In the genomic region with DNA sequence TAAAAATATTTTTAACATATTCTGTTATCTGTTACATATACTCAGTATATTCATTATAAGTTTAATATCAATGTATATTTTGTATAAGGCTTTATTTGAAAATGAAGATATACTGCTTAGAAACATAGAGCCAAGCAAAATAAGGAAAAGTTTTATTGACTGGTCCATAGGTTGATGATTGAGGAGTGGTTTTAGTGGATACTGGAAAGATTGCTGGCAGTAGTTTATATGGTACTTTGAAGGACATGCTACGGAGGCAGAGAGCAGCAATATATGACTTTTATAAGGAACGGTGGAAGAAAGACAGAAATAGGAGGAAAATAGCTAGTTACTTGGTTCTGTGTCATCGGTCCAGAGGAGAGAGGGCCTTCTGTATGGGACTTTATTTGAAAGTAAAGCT, we compare ENCODE assay signal across 21 cellular contexts.
DNase-seq lines count a peak whose midpoint lies in the region; ATAC-seq and TF ChIP-seq lines count a peak whose summit lies in the region.
"Had no signal": no experiment of that assay in that cellular context is flagged by ENCODE, and none has a peak within 500 bp of the region (broad histone marks: within the 10 kb centered on the region; RNA-seq: fewer than 3 reads in every experiment).

No MANE protein-coding gene starts in this region.

- H3K27ac Mint-ChIP-seq in activated T-cell treated with anti-CD3 and anti-CD28 coated beads, Interleukin-2, amount 50 U/mL, for 72 hours = peak overlapping the region; percentile 58
- H3K27ac Mint-ChIP-seq in activated T-cell treated with anti-CD3 and anti-CD28 coated beads, Interleukin-2, amount 50 U/mL, for 24 hours = no peak overlapping the region
- H3K27ac Mint-ChIP-seq in MCF 10A (ENCODE audit: low read depth, unreplicated experiment) = peak overlapping the region; percentile 16
- peak overlapping the region; percentile 8 for H3K27ac Mint-ChIP-seq in memory B cell
- peak overlapping the region; percentile 44 for H3K27ac Mint-ChIP-seq in stimulated activated memory B cell treated with anti-CD40 and anti-IgM and Interleukin-4, amounts not matched to agents 10 μg/mL and 1 μg/mL and 100 μg/mL, for 72 hours
- H3K27ac Mint-ChIP-seq: B cell; CD4-positive, alpha-beta T cell; CD8-positive, alpha-beta T cell had no signal

- no peak overlapping the region for H3K4me3 ChIP-seq in breast epithelium
- H3K4me3 ChIP-seq: A549; BLaER1 treated with 17β-estradiol and CSF1 and Interleukin-3, amounts not matched to agents 10 nM and 100 nM; GM12878 had no signal

- no peaks in the 10 kb centered on the region for H3K9me3 Mint-ChIP-seq in activated T-cell treated with anti-CD3 and anti-CD28 coated beads, Interleukin-2, amount 50 U/mL, for 72 hours
- no peaks in the 10 kb centered on the region for H3K9me3 Mint-ChIP-seq in activated T-cell treated with anti-CD3 and anti-CD28 coated beads, Interleukin-2, amount 50 U/mL, for 24 hours
- no peaks in the 10 kb centered on the region for H3K9me3 Mint-ChIP-seq in MCF 10A (ENCODE audit: unreplicated experiment)
- H3K9me3 Mint-ChIP-seq in memory B cell = no peaks in the 10 kb centered on the region
- H3K9me3 Mint-ChIP-seq in stimulated activated memory B cell treated with anti-CD40 and anti-IgM and Interleukin-4, amounts not matched to agents 10 μg/mL and 1 μg/mL and 100 μg/mL, for 72 hours = no peaks in the 10 kb centered on the region
- H3K9me3 Mint-ChIP-seq: CD4-positive, alpha-beta T cell; CD8-positive, alpha-beta T cell had no signal

- H3K4me1 Mint-ChIP-seq in activated T-cell treated with anti-CD3 and anti-CD28 coated beads, Interleukin-2, amount 50 U/mL, for 72 hours (ENCODE audit: low read depth) = no peaks in the 10 kb centered on the region
- H3K4me1 Mint-ChIP-seq in activated T-cell treated with anti-CD3 and anti-CD28 coated beads, Interleukin-2, amount 50 U/mL, for 24 hours (ENCODE audit: low read depth) = peaks cover 2% of the 10 kb centered on the region
- H3K4me1 Mint-ChIP-seq in MCF 10A (ENCODE audit: insufficient read depth, unreplicated experiment) (no peaks in the 10 kb centered on the region), memory B cell (peaks cover 11% of the 10 kb centered on the region)
- H3K4me1 Mint-ChIP-seq in stimulated activated memory B cell treated with anti-CD40 and anti-IgM and Interleukin-4, amounts not matched to agents 10 μg/mL and 1 μg/mL and 100 μg/mL, for 72 hours = peaks cover 14% of the 10 kb centered on the region

- intact Hi-C loops in MCF 10A (cut with micrococcal nuclease) = no loop called here
- intact Hi-C loops in breast epithelium (cut with DNase I; ENCODE audit: low total_unique reads) = no loop called here

- BruUV-seq in MCF 10A (replicated peaks; lab: Mats Ljungman, UMichigan) = no TSS peak

- no peak for ATAC-seq in activated T-cell treated with anti-CD3 and anti-CD28 coated beads, Interleukin-2, amount 50 U/mL, for 72 hours (replicated peaks in 1 of 2)
- no peak for ATAC-seq in memory B cell (ENCODE audit: low read depth)
- no peak for ATAC-seq in stimulated activated memory B cell treated with anti-CD40 and anti-IgM and Interleukin-4, amounts not matched to agents 10 μg/mL and 1 μg/mL and 100 μg/mL, for 72 hours
- ATAC-seq: A549; CD8-positive, alpha-beta T cell had no signal

- no peaks in the 10 kb centered on the region for H3K27me3 ChIP-seq in breast epithelium
- H3K27me3 ChIP-seq: BLaER1 treated with 17β-estradiol and CSF1 and Interleukin-3, amounts not matched to agents 10 nM and 100 nM had no signal

- H3K27ac ChIP-seq in breast epithelium = no peak overlapping the region
- H3K27ac ChIP-seq: 22Rv1; A549; BLaER1 treated with 17β-estradiol and CSF1 and Interleukin-3, amounts not matched to agents 10 nM and 100 nM; C4-2B had no signal

- H3K9me3 ChIP-seq in breast epithelium = no peaks in the 10 kb centered on the region
- H3K9me3 ChIP-seq: A549; BLaER1 treated with 17β-estradiol and CSF1 and Interleukin-3, amounts not matched to agents 10 nM and 100 nM; Caco-2 had no signal

- no peak for DNase-seq in activated T-cell treated with anti-CD3 and anti-CD28 coated beads, Interleukin-2, amount 50 U/mL, for 72 hours
- DNase-seq in activated T-cell treated with anti-CD3 and anti-CD28 coated beads, Interleukin-2, amount 50 U/mL, for 24 hours = no peak
- DNase-seq in MCF 10A (ENCODE audit: unreplicated experiment) (no peak), breast epithelium (ENCODE audit: low spot score in 2 of 2) (no peak), memory B cell (ENCODE audit: low spot score in 2 of 2) (no peak), NCI-H2171 (lab: John Stamatoyannopoulos, UW) (no peak)
- DNase-seq in stimulated activated CD4-positive, alpha-beta T cell treated with anti-CD3 and anti-CD28 coated beads, Interleukin-2, amount 100 ng/mL, for 48 hours = no peak
- DNase-seq: AML-193; Caco-2; Calu3; CD4-positive, alpha-beta T cell; CD8-positive, alpha-beta T cell; DMS79 treated with DMSO at 0.1 percent for 48 hours; GDM1 had no signal

- H3K36me3 Mint-ChIP-seq in activated T-cell treated with anti-CD3 and anti-CD28 coated beads, Interleukin-2, amount 50 U/mL, for 72 hours (ENCODE audit: insufficient read depth in 2 of 2) = peaks cover 3 to 17% of the 10 kb centered on the region in 2 donors
- peaks cover 92% of the 10 kb centered on the region for H3K36me3 Mint-ChIP-seq in activated T-cell treated with anti-CD3 and anti-CD28 coated beads, Interleukin-2, amount 50 U/mL, for 24 hours (ENCODE audit: low read depth)
- H3K36me3 Mint-ChIP-seq in MCF 10A (ENCODE audit: insufficient read depth, unreplicated experiment) = peaks cover 72% of the 10 kb centered on the region
- peaks cover 37% of the 10 kb centered on the region for H3K36me3 Mint-ChIP-seq in memory B cell
- peaks cover 71% of the 10 kb centered on the region for H3K36me3 Mint-ChIP-seq in stimulated activated memory B cell treated with anti-CD40 and anti-IgM and Interleukin-4, amounts not matched to agents 10 μg/mL and 1 μg/mL and 100 μg/mL, for 72 hours

- POLR2A ChIA-PET in MCF 10A (lab: Yijun Ruan, JAX) = no interaction called here

- no peaks in the 10 kb centered on the region for H3K36me3 ChIP-seq in breast epithelium

- H3K4me3 Mint-ChIP-seq in activated T-cell treated with anti-CD3 and anti-CD28 coated beads, Interleukin-2, amount 50 U/mL, for 72 hours = no peak overlapping the region
- H3K4me3 Mint-ChIP-seq in activated T-cell treated with anti-CD3 and anti-CD28 coated beads, Interleukin-2, amount 50 U/mL, for 24 hours = no peak overlapping the region
- H3K4me3 Mint-ChIP-seq in MCF 10A (ENCODE audit: unreplicated experiment) = no peak overlapping the region
- H3K4me3 Mint-ChIP-seq in memory B cell = no peak overlapping the region
- no peak overlapping the region for H3K4me3 Mint-ChIP-seq in stimulated activated memory B cell treated with anti-CD40 and anti-IgM and Interleukin-4, amounts not matched to agents 10 μg/mL and 1 μg/mL and 100 μg/mL, for 72 hours
- H3K4me3 Mint-ChIP-seq: B cell; CD4-positive, alpha-beta T cell; CD8-positive, alpha-beta T cell had no signal

- TF ChIP-seq CTCF in MCF 10A (IDR thresholded peaks at IDR 0.05; ENCODE audit: unreplicated experiment) = no peak
- no peak for TF ChIP-seq CTCF in breast epithelium (IDR thresholded peaks at IDR 0.05)

- CTCF ChIA-PET in MCF 10A (lab: Yijun Ruan, JAX) = no interaction called here

- TF ChIP-seq POLR2A in breast epithelium (IDR thresholded peaks at IDR 0.05) = no peak

- no peaks in the 10 kb centered on the region for H3K4me1 ChIP-seq in breast epithelium
- H3K4me1 ChIP-seq: A549; BLaER1 treated with 17β-estradiol and CSF1 and Interleukin-3, amounts not matched to agents 10 nM and 100 nM; Caco-2 had no signal

- H3K27me3 Mint-ChIP-seq in activated T-cell treated with anti-CD3 and anti-CD28 coated beads, Interleukin-2, amount 50 U/mL, for 72 hours (ENCODE audit: low read depth) = no peaks in the 10 kb centered on the region
- H3K27me3 Mint-ChIP-seq in activated T-cell treated with anti-CD3 and anti-CD28 coated beads, Interleukin-2, amount 50 U/mL, for 24 hours = no peaks in the 10 kb centered on the region
- H3K27me3 Mint-ChIP-seq in MCF 10A (ENCODE audit: insufficient read depth, unreplicated experiment) = no peaks in the 10 kb centered on the region
- H3K27me3 Mint-ChIP-seq in memory B cell = no peaks in the 10 kb centered on the region
- H3K27me3 Mint-ChIP-seq in stimulated activated memory B cell treated with anti-CD40 and anti-IgM and Interleukin-4, amounts not matched to agents 10 μg/mL and 1 μg/mL and 100 μg/mL, for 72 hours = no peaks in the 10 kb centered on the region
- H3K27me3 Mint-ChIP-seq: B cell; CD4-positive, alpha-beta T cell had no signal
